Comparison of ENCODE assay signal across 1 cellular context in the genomic region with DNA sequence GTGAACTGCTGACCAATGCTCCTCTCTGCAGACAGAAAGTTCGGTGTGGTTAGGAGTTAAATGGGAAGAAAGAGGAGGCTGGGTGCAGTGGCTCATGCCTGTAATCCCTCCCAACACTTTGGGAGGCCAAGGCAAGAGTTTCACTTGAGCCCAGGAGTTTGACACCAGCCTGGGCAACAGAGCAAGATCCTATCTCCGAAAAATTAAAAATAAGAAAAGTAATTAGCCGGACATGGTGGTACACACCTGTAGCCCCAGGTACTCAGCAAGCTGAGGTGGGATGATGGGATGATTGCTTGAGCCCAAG.
TF ChIP-seq lines count a peak whose summit lies in the region.

No MANE protein-coding gene starts in this region.

TF ChIP-seq in IMR-90, 13 proteins besides CTCF, POLR2A, EP300 and RAD21:
- TF ChIP-seq, protein P1, sequence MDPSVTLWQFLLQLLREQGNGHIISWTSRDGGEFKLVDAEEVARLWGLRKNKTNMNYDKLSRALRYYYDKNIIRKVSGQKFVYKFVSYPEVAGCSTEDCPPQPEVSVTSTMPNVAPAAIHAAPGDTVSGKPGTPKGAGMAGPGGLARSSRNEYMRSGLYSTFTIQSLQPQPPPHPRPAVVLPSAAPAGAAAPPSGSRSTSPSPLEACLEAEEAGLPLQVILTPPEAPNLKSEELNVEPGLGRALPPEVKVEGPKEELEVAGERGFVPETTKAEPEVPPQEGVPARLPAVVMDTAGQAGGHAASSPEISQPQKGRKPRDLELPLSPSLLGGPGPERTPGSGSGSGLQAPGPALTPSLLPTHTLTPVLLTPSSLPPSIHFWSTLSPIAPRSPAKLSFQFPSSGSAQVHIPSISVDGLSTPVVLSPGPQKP (IDR thresholded peaks at IDR 0.05; ENCODE audit: borderline replicate concordance, low read depth, low read length), result no peak
- TF ChIP-seq, protein P2, sequence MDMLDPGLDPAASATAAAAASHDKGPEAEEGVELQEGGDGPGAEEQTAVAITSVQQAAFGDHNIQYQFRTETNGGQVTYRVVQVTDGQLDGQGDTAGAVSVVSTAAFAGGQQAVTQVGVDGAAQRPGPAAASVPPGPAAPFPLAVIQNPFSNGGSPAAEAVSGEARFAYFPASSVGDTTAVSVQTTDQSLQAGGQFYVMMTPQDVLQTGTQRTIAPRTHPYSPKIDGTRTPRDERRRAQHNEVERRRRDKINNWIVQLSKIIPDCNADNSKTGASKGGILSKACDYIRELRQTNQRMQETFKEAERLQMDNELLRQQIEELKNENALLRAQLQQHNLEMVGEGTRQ (IDR thresholded peaks at IDR 0.05; ENCODE audit: low read depth, low read length), result no peak
- TF ChIP-seq CEBPB (IDR thresholded peaks at IDR 0.05; ENCODE audit: low read depth, low read length), result no peak
- no peak for TF ChIP-seq RCOR1 (IDR thresholded peaks at IDR 0.05; ENCODE audit: insufficient replicate concordance, low read length)
- TF ChIP-seq MAFK (IDR thresholded peaks at IDR 0.05; ENCODE audit: low read depth, low read length), result no peak
- TF ChIP-seq RFX5 (IDR thresholded peaks at IDR 0.05; ENCODE audit: low read depth, low read length), result no peak
- TF ChIP-seq BHLHE40 (IDR thresholded peaks at IDR 0.05; ENCODE audit: low read depth, low read length), result no peak
- no peak for TF ChIP-seq MAZ (IDR thresholded peaks at IDR 0.05; ENCODE audit: borderline replicate concordance, low read depth, low read length)
- no peak for TF ChIP-seq CHD1 (IDR thresholded peaks at IDR 0.05; ENCODE audit: low read depth, low read length)
- no peak for TF ChIP-seq MXI1 (IDR thresholded peaks at IDR 0.05; ENCODE audit: borderline replicate concordance, low read depth, low read length)
- TF ChIP-seq SMC3 (IDR thresholded peaks at IDR 0.05; ENCODE audit: low read depth, low read length), result no peak
- no peak for TF ChIP-seq FOS (IDR thresholded peaks at IDR 0.05; ENCODE audit: low read depth, low read length)
- no peak for TF ChIP-seq NFE2L2 (IDR thresholded peaks at IDR 0.05; ENCODE audit: low read depth, low read length)
